ENCODE assay signal across 9 cellular contexts in the genomic region with DNA sequence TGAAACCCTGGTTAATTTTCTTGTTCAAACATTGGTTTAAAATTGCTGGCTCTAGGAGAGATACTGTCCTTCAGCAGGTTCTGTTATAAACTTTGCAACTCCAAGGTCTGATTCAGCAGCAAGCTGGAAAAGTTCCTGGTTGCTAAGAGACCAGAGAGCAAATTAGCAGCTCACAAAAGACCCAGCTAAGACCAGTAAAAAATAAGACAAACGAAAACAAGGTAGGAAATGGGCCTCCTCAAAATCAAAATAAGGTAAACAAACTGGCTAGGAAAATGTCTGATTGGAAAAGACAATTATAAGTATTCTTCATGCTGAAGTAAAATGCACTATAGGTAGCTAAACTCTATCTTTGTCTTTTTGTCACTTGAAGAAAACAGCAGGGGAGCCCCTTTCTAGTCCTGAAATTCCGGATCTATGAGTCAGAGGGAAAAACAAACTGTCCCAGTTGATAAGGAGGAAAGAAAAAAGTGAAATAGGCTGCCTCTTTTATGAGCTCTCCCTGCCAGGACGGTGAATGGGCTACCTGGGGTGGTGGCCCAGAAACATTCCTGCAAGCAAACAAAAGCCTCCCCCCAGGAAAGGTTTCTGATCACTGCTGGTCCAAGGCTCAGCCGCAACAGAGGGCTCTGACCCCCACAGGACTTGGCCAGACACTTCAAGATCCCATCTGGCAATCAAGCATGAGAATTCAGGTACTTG. TPM values are rescaled to one million over a fixed set of nuclear protein-coding genes. Genes with fewer than 3 reads are reported as not detected.
DNase-seq lines count a peak whose midpoint lies in the region; ATAC-seq and TF ChIP-seq lines count a peak whose summit lies in the region.
"Had no signal": no experiment of that assay in that cellular context is flagged by ENCODE, and none has a peak within 500 bp of the region (broad histone marks: within the 10 kb centered on the region; RNA-seq: fewer than 3 reads in every experiment).

No MANE protein-coding gene starts in this region.

- intact Hi-C loops in left lung (cut with DNase I) = no loop called here

- no peaks in the 10 kb centered on the region for H3K27me3 ChIP-seq in HUES6 (ENCODE audit: control insufficient read depth, insufficient read depth, low read length)
- peaks cover 0 to 6% of the 10 kb centered on the region in 2 donors for H3K27me3 ChIP-seq in left lung

- H3K4me1 ChIP-seq in HUES6 (ENCODE audit: control insufficient read depth, insufficient read depth, low read length) = peaks cover 53% of the 10 kb centered on the region
- H3K4me1 ChIP-seq in left lung = peaks cover 0 to 8% of the 10 kb centered on the region in 2 donors

- in situ Hi-C loops in KBM-7 (cut with MboI; ENCODE audit: low pct_unique_long_range_greater_than_20kb, low sequenced_read_pairs) = no loop called here

- H3K9ac ChIP-seq in HUES6 (ENCODE audit: low read length) = peak overlapping the region; percentile 91

- no peak for TF ChIP-seq CTCF in left lung (IDR thresholded peaks at IDR 0.05)

- H3K9me3 ChIP-seq in HUES6 (ENCODE audit: control insufficient read depth, insufficient read depth, low read depth, low read length) (no peaks in the 10 kb centered on the region), left lung (no peaks in the 10 kb centered on the region)

- peak; percentile 72 for ATAC-seq in left lung
- no peak for ATAC-seq in HG02973 (IDR thresholded peaks at IDR 0.05; ENCODE audit: unreplicated experiment)
- no peak for ATAC-seq in GM19467 (IDR thresholded peaks at IDR 0.05; ENCODE audit: unreplicated experiment)

- H3K36me3 ChIP-seq in HUES6 (ENCODE audit: control insufficient read depth, insufficient read depth, low read length) (no peaks in the 10 kb centered on the region), left lung (no peaks in the 10 kb centered on the region)

- DNase-seq in 8988T = peak; percentile 20
- DNase-seq in caudate nucleus (lab: John Stamatoyannopoulos, UW) = peak in 1 of 61 donors; percentile 30
- peak in 1 of 2 donors; percentile 41 for DNase-seq in left lung
- no peak for DNase-seq in GDM1 (lab: John Stamatoyannopoulos, UW)
- no peak for DNase-seq in KBM-7
- DNase-seq: activated T-cell treated with anti-CD3 and anti-CD28 coated beads for 4 hours had no signal

- H3K4me3 ChIP-seq in HUES6 (ENCODE audit: low read depth, low read length) (peak overlapping the region; percentile 34), left lung (no peak overlapping the region)

- H3K27ac ChIP-seq in HUES6 (ENCODE audit: low read depth, low read length) (peak overlapping the region; percentile 99), caudate nucleus (ENCODE audit: low read depth, low read length) (peak overlapping the region; percentile 68), left lung (peak overlapping the region; percentile 65 to 70)

RNA-seq across cellular contexts. Expression of a gene that starts 41.6 kb away (rescaled TPM):
- 1 to 10 TPM; 2.3 to 3.1 TPM for total RNA-seq in left lung

RNA-seq across cellular contexts. Expression of a gene that starts 44.9 kb away (rescaled TPM):
- not detected for total RNA-seq in left lung

RNA-seq across cellular contexts. Expression of a gene that starts 55.6 kb away (rescaled TPM):
- total RNA-seq in left lung = under 1 TPM in 1 of 2 donors, not detected in 1; 0.29 TPM
